ENCODE assay signal across 20 cellular contexts in genomic region chr19:8476524-8476923, GRCh38. TPM values are rescaled to one million over a fixed set of nuclear protein-coding genes. Genes with fewer than 3 reads are reported as not detected.
DNase-seq lines count a peak whose midpoint lies in the region; ATAC-seq and TF ChIP-seq lines count a peak whose summit lies in the region.
"Had no signal": no experiment of that assay in that cellular context is flagged by ENCODE, and none has a peak within 500 bp of the region (broad histone marks: within the 10 kb centered on the region; RNA-seq: fewer than 3 reads in every experiment).

No MANE protein-coding gene starts in this region.

- H3K4me2 ChIP-seq in mesenchymal stem cell (ENCODE audit: low read length, poor library complexity, severe bottlenecking) = no peak overlapping the region

- H3K4me1 ChIP-seq in psoas muscle (peaks cover 17% of the 10 kb centered on the region), mesenchymal stem cell (ENCODE audit: control insufficient read depth, insufficient read depth, low read depth, low read length) (peaks cover 4% of the 10 kb centered on the region)
- H3K4me1 ChIP-seq: SJSA1 had no signal

- H3K9ac ChIP-seq in mesenchymal stem cell (ENCODE audit: low read length) = no peak overlapping the region

- H4K8ac ChIP-seq in mesenchymal stem cell (ENCODE audit: low read length) = no peak overlapping the region

- H2BK15ac ChIP-seq in mesenchymal stem cell (ENCODE audit: low read depth, poor library complexity, severe bottlenecking) = no peak overlapping the region

- H3K36me3 Mint-ChIP-seq in activated CD8-positive, alpha-beta memory T cell treated with anti-CD3 and anti-CD28 coated beads, Interleukin-2, amount 10 ng/mL, durations not matched to agents 7 days and 5 days = peaks cover 64% of the 10 kb centered on the region
- peaks cover 88% of the 10 kb centered on the region for H3K36me3 Mint-ChIP-seq in effector memory CD8-positive, alpha-beta T cell (ENCODE audit: insufficient read depth)

- no peak for TF ChIP-seq CTCF in WERI-Rb-1 (IDR thresholded peaks at IDR 0.05; ENCODE audit: low read depth, low read length)
- no peak for TF ChIP-seq CTCF in psoas muscle (IDR thresholded peaks at IDR 0.05)

- H3K4me3 ChIP-seq in WERI-Rb-1 (ENCODE audit: low read depth, low read length) (no peak overlapping the region), psoas muscle (no peak overlapping the region), mesenchymal stem cell (ENCODE audit: insufficient read depth in 1 of 2, low read depth in 1 of 2, low read length in 2 of 2) (no peak overlapping the region)
- H3K4me3 ChIP-seq: left lung, MG63, SJSA1, thyroid gland had no signal

- no peak overlapping the region for H3K4me3 Mint-ChIP-seq in activated CD8-positive, alpha-beta memory T cell treated with anti-CD3 and anti-CD28 coated beads, Interleukin-2, amount 10 ng/mL, durations not matched to agents 7 days and 5 days
- H3K4me3 Mint-ChIP-seq in effector memory CD8-positive, alpha-beta T cell = peak overlapping the region in 1 of 2 donors; percentile 19
- H3K4me3 Mint-ChIP-seq: CD8-positive, alpha-beta T cell; naive B cell; stimulated activated naive CD8-positive, alpha-beta T cell treated with anti-CD3 and anti-CD28 coated beads, Interleukin-15, amount 100 ng/mL, for 72 hours had no signal

- H2AFZ ChIP-seq in mesenchymal stem cell (ENCODE audit: low read depth, low read length) = no peak overlapping the region

- peaks cover 91% of the 10 kb centered on the region for H3K36me3 ChIP-seq in WERI-Rb-1
- H3K36me3 ChIP-seq in psoas muscle (ENCODE audit: insufficient read depth in 1 of 2, low read depth in 1 of 2) = peaks cover 11 to 89% of the 10 kb centered on the region in 2 donors
- H3K36me3 ChIP-seq in mesenchymal stem cell (ENCODE audit: control insufficient read depth in 1 of 2, insufficient read depth in 2 of 2, low read depth in 1 of 2, low read length in 2 of 2) = peaks cover 75 to 79% of the 10 kb centered on the region in 2 experiments

- no peak overlapping the region for H3K23ac ChIP-seq in mesenchymal stem cell (ENCODE audit: low read length in 2 of 2)

- no peak overlapping the region for H3K14ac ChIP-seq in mesenchymal stem cell (ENCODE audit: low read length in 2 of 2)

- H3K27me3 ChIP-seq in WERI-Rb-1 (ENCODE audit: insufficient read depth, low read depth, severe bottlenecking) (no peaks in the 10 kb centered on the region), psoas muscle (ENCODE audit: insufficient read depth in 3 of 3, low read length in 2 of 3) (no peaks in the 10 kb centered on the region), mesenchymal stem cell (ENCODE audit: control insufficient read depth in 1 of 2, insufficient read depth in 1 of 2, low read length in 2 of 2) (no peaks in the 10 kb centered on the region)
- H3K27me3 ChIP-seq: left lung, MG63, SJSA1, thyroid gland had no signal

- no peak overlapping the region for H2BK120ac ChIP-seq in mesenchymal stem cell (ENCODE audit: low read depth, low read length)

- intact Hi-C loops in psoas muscle (cut with DNase I) = no loop called here

- H3K9me3 ChIP-seq in WERI-Rb-1 (ENCODE audit: severe bottlenecking) (no peaks in the 10 kb centered on the region), psoas muscle (no peaks in the 10 kb centered on the region), mesenchymal stem cell (ENCODE audit: control insufficient read depth, low read length) (no peaks in the 10 kb centered on the region)
- H3K9me3 ChIP-seq: left lung, MG63, SJSA1, thyroid gland had no signal

- peaks cover 10% of the 10 kb centered on the region for H3K79me1 ChIP-seq in mesenchymal stem cell (replicated peaks; ENCODE audit: low read length, poor library complexity, severe bottlenecking)

- no peak for DNase-seq in activated CD8-positive, alpha-beta memory T cell treated with anti-CD3 and anti-CD28 coated beads, Interleukin-2, amount 10 ng/mL, durations not matched to agents 7 days and 5 days
- DNase-seq in activated CD8-positive, alpha-beta memory T cell treated with anti-CD3 and anti-CD28 coated beads, Interleukin-2, amount 50 U/mL, for 4 hours = no peak
- DNase-seq in WERI-Rb-1 = no peak
- no peak for DNase-seq in effector memory CD8-positive, alpha-beta T cell
- no peak for DNase-seq in psoas muscle
- no peak for DNase-seq in mesenchymal stem cell
- DNase-seq: CD8-positive, alpha-beta T cell; H7; KG1; left lung; MG63; naive B cell; NCI-H1417; NCI-H2029 treated with DMSO at 0.1 percent for 48 hours; NCI-H2227 treated with DMSO at 0.1 percent for 48 hours; stimulated activated naive CD8-positive, alpha-beta T cell treated with anti-CD3 and anti-CD28 coated beads, Interleukin-15, amount 100 ng/mL, for 72 hours; thyroid gland had no signal

- no peak overlapping the region for H4K91ac ChIP-seq in mesenchymal stem cell (ENCODE audit: low read length)

- no peak overlapping the region for H2AK5ac ChIP-seq in mesenchymal stem cell (ENCODE audit: low read length, severe bottlenecking)

- 53 to 65% (median 55%) methylated on average over 8 of the region's 8 CpGs for WGBS in psoas muscle, 3 donors
- WGBS in mesenchymal stem cell = 96% methylated on average over 8 of the region's 8 CpGs

- H3K27ac ChIP-seq in WERI-Rb-1 (peak overlapping the region; percentile 10; the same call in 1 of the 2 replicates), psoas muscle (no peak overlapping the region), mesenchymal stem cell (ENCODE audit: low read length, poor library complexity, severe bottlenecking) (no peak overlapping the region)
- H3K27ac ChIP-seq: left lung, SJSA1, thyroid gland had no signal

- H3K18ac ChIP-seq in mesenchymal stem cell (ENCODE audit: low read depth in 1 of 2, low read length in 2 of 2) = no peak overlapping the region

- H3K4me1 Mint-ChIP-seq in activated CD8-positive, alpha-beta memory T cell treated with anti-CD3 and anti-CD28 coated beads, Interleukin-2, amount 10 ng/mL, durations not matched to agents 7 days and 5 days = peaks cover 70% of the 10 kb centered on the region
- H3K4me1 Mint-ChIP-seq in effector memory CD8-positive, alpha-beta T cell (ENCODE audit: low read depth in 2 of 2) = peaks cover 35 to 41% of the 10 kb centered on the region in 2 donors

- H3K27me3 Mint-ChIP-seq in activated CD8-positive, alpha-beta memory T cell treated with anti-CD3 and anti-CD28 coated beads, Interleukin-2, amount 10 ng/mL, durations not matched to agents 7 days and 5 days = no peaks in the 10 kb centered on the region
- no peaks in the 10 kb centered on the region for H3K27me3 Mint-ChIP-seq in effector memory CD8-positive, alpha-beta T cell
- H3K27me3 Mint-ChIP-seq: naive B cell; stimulated activated naive CD8-positive, alpha-beta T cell treated with anti-CD3 and anti-CD28 coated beads, Interleukin-15, amount 100 ng/mL, for 72 hours had no signal

- no peaks in the 10 kb centered on the region for H3K9me3 Mint-ChIP-seq in activated CD8-positive, alpha-beta memory T cell treated with anti-CD3 and anti-CD28 coated beads, Interleukin-2, amount 10 ng/mL, durations not matched to agents 7 days and 5 days (ENCODE audit: low read depth)
- H3K9me3 Mint-ChIP-seq in effector memory CD8-positive, alpha-beta T cell = no peaks in the 10 kb centered on the region
- H3K9me3 Mint-ChIP-seq: CD8-positive, alpha-beta T cell; naive B cell; stimulated activated naive CD8-positive, alpha-beta T cell treated with anti-CD3 and anti-CD28 coated beads, Interleukin-15, amount 100 ng/mL, for 72 hours had no signal

- ATAC-seq in activated CD8-positive, alpha-beta memory T cell treated with anti-CD3 and anti-CD28 coated beads, Interleukin-2, amount 10 ng/mL, durations not matched to agents 7 days and 5 days = no peak
- no peak for ATAC-seq in effector memory CD8-positive, alpha-beta T cell (replicated peaks)
- ATAC-seq in psoas muscle (peak; percentile 57 to 69 (median 62)), HG02610 (IDR thresholded peaks at IDR 0.05; ENCODE audit: unreplicated experiment) (no peak), HG02763 (IDR thresholded peaks at IDR 0.05; ENCODE audit: unreplicated experiment) (no peak)
- ATAC-seq: CD8-positive, alpha-beta T cell; stimulated activated naive CD8-positive, alpha-beta T cell treated with anti-CD3 and anti-CD28 coated beads, Interleukin-15, amount 100 ng/mL, for 72 hours had no signal

- H3K27ac Mint-ChIP-seq in activated CD8-positive, alpha-beta memory T cell treated with anti-CD3 and anti-CD28 coated beads, Interleukin-2, amount 10 ng/mL, durations not matched to agents 7 days and 5 days = peak overlapping the region; percentile 49
- peak overlapping the region; percentile 62 to 86 for H3K27ac Mint-ChIP-seq in effector memory CD8-positive, alpha-beta T cell
- H3K27ac Mint-ChIP-seq: CD8-positive, alpha-beta T cell had no signal

- H3K4ac ChIP-seq in mesenchymal stem cell (ENCODE audit: low read depth in 1 of 2, low read length in 2 of 2) = no peak overlapping the region

- CTCF ChIA-PET in activated CD8-positive, alpha-beta memory T cell treated with anti-CD3 and anti-CD28 coated beads, Interleukin-2, amount 10 ng/mL, durations not matched to agents 7 days and 5 days (lab: Charles Lee) = interaction anchor here (1.2 kb wide), 1 partner anchor 14 kb away, joined by 4 read pairs; no protein-coding TSS in a partner anchor

- H2BK12ac ChIP-seq in mesenchymal stem cell (ENCODE audit: low read length in 2 of 2) = no peak overlapping the region

- no peak overlapping the region for H2BK5ac ChIP-seq in mesenchymal stem cell (ENCODE audit: low read depth, low read length, poor library complexity, severe bottlenecking)

RNA-seq across cellular contexts. Expression of gene PRAM1, which starts 25.9 kb away (rescaled TPM):
- 1 to 10 TPM in 1 of 2 experiments, under 1 TPM in 1; 0.59 to 1.4 TPM for total RNA-seq in activated CD8-positive, alpha-beta memory T cell treated with anti-CD3 and anti-CD28 coated beads, Interleukin-2, amount 10 ng/mL, durations not matched to agents 7 days and 5 days
- total RNA-seq in psoas muscle = under 1 TPM; 0.22 to 0.65 (median 0.49) TPM
- under 1 TPM in 2 of 3 donors, not detected in 1; 0.27 to 0.29 TPM for polyA plus RNA-seq in psoas muscle
- polyA plus RNA-seq in mesenchymal stem cell (2013, experiment 1 of 2) = 0.03 TPM
- not detected for polyA plus RNA-seq in mesenchymal stem cell (2013, experiment 2 of 2)
- total RNA-seq: SJSA1 had no signal

RNA-seq across cellular contexts. Expression of gene HNRNPM, which starts 31.7 kb away (rescaled TPM):
- 100 to 1,000 TPM; 226 to 309 TPM for total RNA-seq in activated CD8-positive, alpha-beta memory T cell treated with anti-CD3 and anti-CD28 coated beads, Interleukin-2, amount 10 ng/mL, durations not matched to agents 7 days and 5 days
- 10 to 100 TPM; 73.2 to 92.2 (median 84.1) TPM for total RNA-seq in psoas muscle
- 100 to 1,000 TPM in 2 of 3 donors, 10 to 100 TPM in 1; 53.2 to 146 (median 118) TPM for polyA plus RNA-seq in psoas muscle
- 84.5 TPM for polyA plus RNA-seq in mesenchymal stem cell (2013, experiment 1 of 2)
- 82.9 TPM for polyA plus RNA-seq in mesenchymal stem cell (2013, experiment 2 of 2)

RNA-seq across cellular contexts. Expression of gene ZNF414, which starts 37.4 kb away (rescaled TPM):
- total RNA-seq in activated CD8-positive, alpha-beta memory T cell treated with anti-CD3 and anti-CD28 coated beads, Interleukin-2, amount 10 ng/mL, durations not matched to agents 7 days and 5 days = 10 to 100 TPM; 23.8 to 38.5 TPM
- total RNA-seq in psoas muscle = 10 to 100 TPM; 15.6 to 19.3 (median 17.8) TPM
- polyA plus RNA-seq in psoas muscle = 10 to 100 TPM; 10.4 to 21.6 (median 17.8) TPM
- polyA plus RNA-seq in mesenchymal stem cell (2013, experiment 1 of 2) = 21.2 TPM
- polyA plus RNA-seq in mesenchymal stem cell (2013, experiment 2 of 2) = 19.1 TPM

Comparison
In these comparisons a context has a peak if more than half of its experiments do, and no peak if none do; other contexts are left out.
1. ATAC-seq: peak in psoas muscle (4 of 4); none in activated CD8-positive, alpha-beta memory T cell treated with anti-CD3 and anti-CD28 coated beads, Interleukin-2, amount 10 ng/mL, durations not matched to agents 7 days and 5 days (single experiment), effector memory CD8-positive, alpha-beta T cell (single experiment), HG02610 (single experiment) and HG02763 (single experiment).